In genomic region chrX:153609917-153610833, GRCh38 we compare ENCODE assay signal across 1 cellular context.
TF ChIP-seq lines count a peak whose summit lies in the region.

No MANE protein-coding gene starts in this region.

TF ChIP-seq in GM12878, 131 proteins besides CTCF, POLR2A, EP300 and RAD21:
- peak; percentile 18; the same call in 1 of the 2 replicates for TF ChIP-seq SMC3 (IDR thresholded peaks at IDR 0.05; ENCODE audit: borderline replicate concordance, low read length)
- TF ChIP-seq CBFB (IDR thresholded peaks at IDR 0.05; ENCODE audit: low read depth) = peak; percentile 39; the same call in 1 of the 2 replicates
- 0 out of 3 replicates have a peak, but pooled peaks have one; percentile 14 for TF ChIP-seq POU2F2 (IDR thresholded peaks at IDR 0.05; ENCODE audit: borderline replicate concordance, low read depth, low read length)
- TF ChIP-seq YY1 (IDR thresholded peaks at IDR 0.05; ENCODE audit: low read depth, low read length) = 0 out of 2 replicates have a peak, but pooled peaks have one; percentile 19
- TF ChIP-seq USF2 (IDR thresholded peaks at IDR 0.05; ENCODE audit: borderline replicate concordance, low read depth, low read length) = no peak
- TF ChIP-seq BHLHE40 (IDR thresholded peaks at IDR 0.05; ENCODE audit: borderline replicate concordance in 1 of 2, low read depth in 2 of 2, low read length in 1 of 2) = peak in 1 of 2 experiments; percentile 60; a peak in 1 of 4 replicates
- TF ChIP-seq EGR1 (IDR thresholded peaks at IDR 0.05; ENCODE audit: borderline replicate concordance in 1 of 2, low read depth in 2 of 2, low read length in 2 of 2) = 0 out of 3 replicates have a peak, but pooled peaks of 1 of the 2 experiments have one; percentile 13
- no peak for TF ChIP-seq WRNIP1 (IDR thresholded peaks at IDR 0.05; ENCODE audit: borderline replicate concordance, low read depth, low read length)
- TF ChIP-seq RUNX3 (IDR thresholded peaks at IDR 0.05; ENCODE audit: low read length) = peak; percentile 88
- TF ChIP-seq IKZF1 (conservative IDR thresholded peaks at IDR 0.05) = 0 out of 2 replicates have a peak, but pooled peaks have one; percentile 21
- TF ChIP-seq NR2C2 (IDR thresholded peaks at IDR 0.05; ENCODE audit: borderline replicate concordance, control insufficient read depth, insufficient read length, low read depth) = no peak
